In genomic region chr22:49052023-49052538, GRCh38 we compare ENCODE assay signal across 9 cellular contexts.
DNase-seq lines count a peak whose midpoint lies in the region; ATAC-seq and TF ChIP-seq lines count a peak whose summit lies in the region.
"Had no signal": no experiment of that assay in that cellular context is flagged by ENCODE, and none has a peak within 500 bp of the region (broad histone marks: within the 10 kb centered on the region; RNA-seq: fewer than 3 reads in every experiment).

No MANE protein-coding gene starts in this region.

- no peaks in the 10 kb centered on the region for H3K9me2 ChIP-seq in PC-3 (replicated peaks; ENCODE audit: low read length)

- H3K27ac Mint-ChIP-seq in activated T-cell treated with anti-CD3 and anti-CD28 coated beads, Interleukin-2, amount 50 U/mL, for 24 hours = peak overlapping the region; percentile 78

- no peaks in the 10 kb centered on the region for H3K9me3 ChIP-seq in right cardiac atrium (ENCODE audit: control insufficient read depth, low read length)
- H3K9me3 ChIP-seq in PC-3 (ENCODE audit: low read length) = no peaks in the 10 kb centered on the region

- POLR2A ChIA-PET in PC-3 (lab: Charles Lee; ENCODE audit: unreplicated experiment) = no interaction called here

- WGBS in right cardiac atrium = 57% methylated on average over 36 of the region's 36 CpGs

- CTCF ChIA-PET in PC-3 (lab: Charles Lee) = no interaction called here

- no peak overlapping the region for H3K4me2 ChIP-seq in PC-3 (ENCODE audit: low read length)

- no peaks in the 10 kb centered on the region for H3K36me3 ChIP-seq in PC-3 (ENCODE audit: low read depth, low read length)

- peak overlapping the region; percentile 84 for H3K4me3 Mint-ChIP-seq in activated T-cell treated with anti-CD3 and anti-CD28 coated beads, Interleukin-2, amount 50 U/mL, for 24 hours

- H3K27me3 ChIP-seq in right cardiac atrium (ENCODE audit: control insufficient read depth, insufficient read depth) (no peaks in the 10 kb centered on the region), PC-3 (ENCODE audit: low read length) (peaks cover 15% of the 10 kb centered on the region; the same call in 1 of the 2 replicates)

- H3K36me3 Mint-ChIP-seq in activated T-cell treated with anti-CD3 and anti-CD28 coated beads, Interleukin-2, amount 50 U/mL, for 24 hours (ENCODE audit: low read depth) = peaks cover 2% of the 10 kb centered on the region

- no peak overlapping the region for H2AFZ ChIP-seq in PC-3 (ENCODE audit: low read length)

- H3K9ac ChIP-seq in PC-3 (ENCODE audit: low read length) = no peak overlapping the region

- intact Hi-C loops in right cardiac atrium (cut with DNase I) = no loop called here
- intact Hi-C loops in PC-3 (cut with micrococcal nuclease) = no loop called here

- ATAC-seq in GM18502 (IDR thresholded peaks at IDR 0.05; ENCODE audit: poor library complexity, unreplicated experiment) (peak; percentile 71), right cardiac atrium (peak; percentile 41 to 71), PC-3 (no peak), HG03378 (IDR thresholded peaks at IDR 0.05; ENCODE audit: unreplicated experiment) (no peak)

- H4K20me1 ChIP-seq in PC-3 (ENCODE audit: low read length) = no peaks in the 10 kb centered on the region

- H3K27me3 Mint-ChIP-seq in activated T-cell treated with anti-CD3 and anti-CD28 coated beads, Interleukin-2, amount 50 U/mL, for 24 hours = no peaks in the 10 kb centered on the region

- no peaks in the 10 kb centered on the region for H3K79me2 ChIP-seq in PC-3 (ENCODE audit: low read length)

- no peaks in the 10 kb centered on the region for H3F3A ChIP-seq in PC-3 (ENCODE audit: low read length, unreplicated experiment)

- peaks cover 17% of the 10 kb centered on the region for H3K4me1 Mint-ChIP-seq in activated T-cell treated with anti-CD3 and anti-CD28 coated beads, Interleukin-2, amount 50 U/mL, for 24 hours (ENCODE audit: low read depth)

- H3K4me1 ChIP-seq in right cardiac atrium (ENCODE audit: control insufficient read depth, insufficient read depth, low read length) (no peaks in the 10 kb centered on the region), PC-3 (ENCODE audit: insufficient read depth, low read length) (no peaks in the 10 kb centered on the region)

- TF ChIP-seq CTCF in PC-3 (conservative IDR thresholded peaks at IDR 0.05; ENCODE audit: low read depth, low read length) = no peak

- H3K9me3 Mint-ChIP-seq in activated T-cell treated with anti-CD3 and anti-CD28 coated beads, Interleukin-2, amount 50 U/mL, for 24 hours = no peaks in the 10 kb centered on the region

- no TSS peak for BruUV-seq in PC-3 (replicated peaks; lab: Mats Ljungman, UMichigan)

- H3K27ac ChIP-seq in right cardiac atrium (ENCODE audit: low read length) (no peak overlapping the region), PC-3 (ENCODE audit: low read length) (no peak overlapping the region)

- peak overlapping the region; percentile 4 for H3K4me3 ChIP-seq in right cardiac atrium (ENCODE audit: low read length)
- H3K4me3 ChIP-seq in PC-3 (ENCODE audit: low read length) = no peak overlapping the region

- peak; percentile 82 for DNase-seq in activated T-cell treated with anti-CD3 and anti-CD28 coated beads, Interleukin-2, amount 50 U/mL, for 24 hours
- DNase-seq in right cardiac atrium (peak in 1 of 3 donors; percentile 64), PC-3 (no peak), OCI-M2 (lab: John Stamatoyannopoulos, UW; ENCODE audit: unreplicated experiment) (no peak), medulla oblongata (ENCODE audit: extremely low spot score) (no peak)
- peak; percentile 9 for DNase-seq in stimulated activated CD4-positive, alpha-beta T cell treated with anti-CD3 and anti-CD28 coated beads, Interleukin-4, amount 100 ng/mL, for 24 hours
- DNase-seq: NCI-H2227 treated with DMSO at 0.1 percent for 48 hours had no signal

Comparison
In these comparisons a context has a peak if more than half of its experiments do, and no peak if none do; other contexts are left out.
1. ATAC-seq: peak in GM18502 (single experiment) and right cardiac atrium (2 of 2); none in PC-3 (single experiment) and HG03378 (single experiment).
2. DNase-seq: peak in activated T-cell treated with anti-CD3 and anti-CD28 coated beads, Interleukin-2, amount 50 U/mL, for 24 hours (single experiment) and stimulated activated CD4-positive, alpha-beta T cell treated with anti-CD3 and anti-CD28 coated beads, Interleukin-4, amount 100 ng/mL, for 24 hours (single experiment); none in PC-3 (single experiment), OCI-M2 (single experiment) and medulla oblongata (single experiment).